25 cellular contexts compared by ENCODE assay signal in the genomic region with DNA sequence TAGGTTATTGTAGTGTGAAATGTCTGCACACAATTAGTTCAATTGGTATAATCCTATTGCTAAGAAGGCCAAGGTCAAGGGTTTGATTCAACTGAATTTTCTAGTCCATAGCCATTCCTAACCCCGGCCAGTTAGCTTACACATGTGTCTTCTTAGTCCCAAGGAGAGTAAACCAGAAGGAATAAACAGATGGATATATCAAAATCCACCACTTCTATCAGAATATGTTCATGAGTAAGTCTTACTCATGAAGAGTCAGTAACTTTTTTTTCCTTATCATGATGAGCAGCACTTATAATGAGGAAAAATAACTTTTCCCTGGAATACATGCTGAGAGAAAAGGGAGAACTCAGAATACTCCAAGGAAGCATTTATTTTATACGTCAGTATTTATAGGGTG. TPM values are rescaled to one million over a fixed set of nuclear protein-coding genes. Genes with fewer than 3 reads are reported as not detected.
DNase-seq lines count a peak whose midpoint lies in the region; ATAC-seq and TF ChIP-seq lines count a peak whose summit lies in the region.
"Had no signal": no experiment of that assay in that cellular context is flagged by ENCODE, and none has a peak within 500 bp of the region (broad histone marks: within the 10 kb centered on the region; RNA-seq: fewer than 3 reads in every experiment).

No MANE protein-coding gene starts in this region.

- ATAC-seq in foreskin keratinocyte, result peak; percentile 32
- ATAC-seq: HepG2, K562, Panc1 had no signal

- no peaks in the 10 kb centered on the region for H3K4me1 ChIP-seq in foreskin keratinocyte

- H3K27ac ChIP-seq in KOPT-K1 (ENCODE audit: low read depth, low read length, poor library complexity, severe bottlenecking) (peak overlapping the region; percentile 100), foreskin keratinocyte (no peak overlapping the region)
- H3K27ac ChIP-seq: RWPE1 had no signal

- peaks cover 35% of the 10 kb centered on the region for H3K36me3 ChIP-seq in KOPT-K1 (ENCODE audit: insufficient read depth, low read length)

- DNase-seq in ELR (ENCODE audit: low read depth), result peak; percentile 56
- DNase-seq in amniotic epithelial cell (ENCODE audit: low read depth), result peak; percentile 43
- no peak for DNase-seq in foreskin keratinocyte
- no peak for DNase-seq in LoVo (ENCODE audit: low spot score)
- no peak for DNase-seq in activated CD4-positive, alpha-beta T cell treated with anti-CD3 and anti-CD28 coated beads for 1 hour
- DNase-seq in SIG-M5 (lab: John Stamatoyannopoulos, UW), result no peak
- DNase-seq: C1 segment of cervical spinal cord; CD4-positive, alpha-beta memory T cell; COR-L47; DMS53; GF-D8; NCI-H1048; NCI-H1417; NCI-H187 treated with DMSO at 0.1 percent for 48 hours; NCI-H2171 treated with DMSO at 0.1 percent for 48 hours; NCI-H524; SHP77 had no signal

- no peak for TF ChIP-seq CTCF in foreskin keratinocyte (conservative IDR thresholded peaks at IDR 0.05)

- H3K9me3 ChIP-seq in KOPT-K1 (ENCODE audit: insufficient read depth, low read length, poor library complexity, severe bottlenecking), result no peaks in the 10 kb centered on the region

- H3K27me3 ChIP-seq in foreskin keratinocyte, result peaks cover 4% of the 10 kb centered on the region

RNA-seq across cellular contexts. Expression of a gene that starts 9.5 kb away (rescaled TPM):
- 0.53 and 0.75 TPM in 2 replicates for total RNA-seq in foreskin keratinocyte
- 0.52 and 1.6 TPM in 2 replicates for polyA plus RNA-seq in foreskin keratinocyte
- total RNA-seq: CD4-positive, alpha-beta memory T cell; HepG2; HT-29; OCI-LY7; T-helper 1 cell treated with Interleukin-12 subunit alpha and Interleukin-12 subunit beta and Interleukin-4 antibody, amounts not matched to agents 30 ng/mL and 1 ng/mL, for 36 hours had no signal
- polyA plus RNA-seq: CD4-positive, alpha-beta memory T cell; HepG2; K562 had no signal

Comparison
In these comparisons a context has a peak if more than half of its experiments do, and no peak if none do; other contexts are left out.
1. DNase-seq: peak in ELR (single experiment) and amniotic epithelial cell (single experiment); none in foreskin keratinocyte (0 of 2), LoVo (single experiment), activated CD4-positive, alpha-beta T cell treated with anti-CD3 and anti-CD28 coated beads for 1 hour (single experiment) and SIG-M5 (single experiment).